In the genomic region with DNA sequence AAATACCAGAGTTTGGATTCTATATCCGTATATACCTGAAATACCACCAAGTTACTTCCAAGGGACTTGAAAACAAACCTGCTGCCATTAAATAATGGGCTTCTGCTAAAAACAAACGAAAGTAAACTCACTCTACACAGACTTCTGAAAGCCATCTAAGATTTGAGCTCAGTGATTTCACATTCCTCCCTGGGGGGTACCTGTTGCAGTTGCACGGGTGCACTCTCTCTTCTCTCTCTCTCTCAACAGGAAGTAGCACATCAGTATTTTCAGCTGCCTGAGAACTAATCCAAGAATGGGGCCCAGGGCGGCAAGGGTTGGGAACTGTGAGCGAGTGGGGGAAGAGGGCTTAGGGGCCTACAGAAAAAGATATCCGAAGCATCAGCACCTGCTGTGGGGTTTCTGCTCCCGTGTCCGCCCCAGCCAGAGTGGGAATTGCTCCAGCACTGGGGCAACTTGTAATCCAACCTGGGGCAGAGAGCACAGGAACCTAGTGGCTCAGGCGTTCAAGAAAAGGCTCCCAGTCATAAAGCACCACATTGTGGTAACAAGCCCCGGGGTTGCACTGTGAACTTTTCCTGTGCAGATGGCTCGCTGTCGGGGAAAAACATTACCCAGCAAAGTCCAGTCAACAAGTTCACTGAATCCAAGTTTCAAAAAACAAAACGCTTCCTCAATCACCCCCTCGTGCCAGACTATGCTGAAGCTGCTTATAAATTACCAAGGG, we compare ENCODE assay signal across 8 cellular contexts.
DNase-seq lines count a peak whose midpoint lies in the region; ATAC-seq and TF ChIP-seq lines count a peak whose summit lies in the region.

No MANE protein-coding gene starts in this region.

- peak; percentile 81 for ATAC-seq in HG02885 (IDR thresholded peaks at IDR 0.05; ENCODE audit: poor library complexity, unreplicated experiment)
- no peak for ATAC-seq in lung (ENCODE audit: insufficient read depth, low FRiP score)

- H3K27me3 ChIP-seq in lung (ENCODE audit: control insufficient read depth, insufficient read depth) = no peaks in the 10 kb centered on the region

- DNase-seq in stimulated activated CD4-positive, alpha-beta T cell treated with anti-CD3 and anti-CD28 coated beads, Interleukin-1b, Interleukin-23, amount 100 ng/mL, for 48 hours = peak; percentile 41
- no peak for DNase-seq in stimulated activated CD4-positive, alpha-beta T cell treated with anti-CD3 and anti-CD28 coated beads, Interleukin-4, amount 100 ng/mL, for 1 hour
- DNase-seq in NCI-H748 (lab: John Stamatoyannopoulos, UW; ENCODE audit: unreplicated experiment) (peak; percentile 61), brain pericyte (ENCODE audit: low read depth, low spot score) (peak; percentile 43), lung (ENCODE audit: low spot score) (no peak), ureter (ENCODE audit: low spot score) (peak; percentile 55), HuH-7 (ENCODE audit: low spot score) (no peak)

- H3K4me1 ChIP-seq in lung (ENCODE audit: control insufficient read depth in 2 of 2, insufficient read depth in 2 of 2, low read length in 2 of 2) = peaks cover 2 to 14% of the 10 kb centered on the region in 2 donors

- no peaks in the 10 kb centered on the region for H3K36me3 ChIP-seq in lung (ENCODE audit: control insufficient read depth in 2 of 2, insufficient read depth in 2 of 2, low read length in 2 of 2)

- 27 to 39% methylated on average over 14 of the region's 14 CpGs for WGBS in lung, 2 donors

- no peaks in the 10 kb centered on the region for H3K9me3 ChIP-seq in lung (ENCODE audit: control insufficient read depth in 2 of 2, insufficient read depth in 1 of 2, low read length in 1 of 2)

- H3K4me3 ChIP-seq in lung = no peak overlapping the region

- H3K27ac ChIP-seq in lung (ENCODE audit: low read depth in 1 of 2, low read length in 1 of 2) = peak overlapping the region; percentile 72 to 77

- no peak for TF ChIP-seq CTCF in lung (IDR thresholded peaks at IDR 0.05; ENCODE audit: control extremely low read depth, extremely low read depth)

Comparison
In these comparisons a context has a peak if more than half of its experiments do, and no peak if none do; other contexts are left out.
1. DNase-seq: peak in stimulated activated CD4-positive, alpha-beta T cell treated with anti-CD3 and anti-CD28 coated beads, Interleukin-1b, Interleukin-23, amount 100 ng/mL, for 48 hours (single experiment), NCI-H748 (single experiment), brain pericyte (single experiment) and ureter (single experiment); none in stimulated activated CD4-positive, alpha-beta T cell treated with anti-CD3 and anti-CD28 coated beads, Interleukin-4, amount 100 ng/mL, for 1 hour (single experiment), lung (single experiment) and HuH-7 (single experiment).